1 cellular context compared by ENCODE assay signal in genomic region chr1:201648066-201648910, GRCh38.
TF ChIP-seq lines count a peak whose summit lies in the region.

No MANE protein-coding gene starts in this region.

TF ChIP-seq in HEK293, 187 proteins besides CTCF, POLR2A, EP300 and RAD21 (continued from another document and continues in another):
- TF ChIP-seq TSHZ1 (tag by site-specific recombination; IDR thresholded peaks at IDR 0.05; ENCODE audit: borderline replicate concordance) (no peak), BCL6B (tag by site-specific recombination; IDR thresholded peaks at IDR 0.05) (no peak), ZNF175 (tag by site-specific recombination; IDR thresholded peaks at IDR 0.05) (no peak), ZNF184 (tag by site-specific recombination; IDR thresholded peaks at IDR 0.05) (no peak), PBX3 (CRISPR knock-in tag; IDR thresholded peaks at IDR 0.05) (0 out of 2 replicates have a peak, but pooled peaks have one; percentile 29), ZFP37 (tag by site-specific recombination; IDR thresholded peaks at IDR 0.05) (no peak), ZNF174 (tag by site-specific recombination; IDR thresholded peaks at IDR 0.05) (no peak), ZNF24 (tag by site-specific recombination; IDR thresholded peaks at IDR 0.05) (no peak), ZNF324 (tag by site-specific recombination; IDR thresholded peaks at IDR 0.05) (no peak), ZNF48 (tag by site-specific recombination; IDR thresholded peaks at IDR 0.05) (no peak), ZNF23 (tag by site-specific recombination; IDR thresholded peaks at IDR 0.05; ENCODE audit: borderline replicate concordance) (no peak), ZFP3 (tag by site-specific recombination; IDR thresholded peaks at IDR 0.05; ENCODE audit: low read depth) (no peak), ZNF791 (tag by site-specific recombination; IDR thresholded peaks at IDR 0.05) (no peak), ZNF596 (tag by site-specific recombination; IDR thresholded peaks at IDR 0.05) (no peak), ZNF768 (tag by site-specific recombination; IDR thresholded peaks at IDR 0.05) (no peak), ZFP41 (tag by site-specific recombination; IDR thresholded peaks at IDR 0.05; ENCODE audit: borderline replicate concordance) (no peak), ZNF664 (tag by site-specific recombination; IDR thresholded peaks at IDR 0.05) (no peak), ZNF10 (tag by site-specific recombination; IDR thresholded peaks at IDR 0.05) (no peak; the same call in 1 of the 2 replicates), ZNF274 (IDR thresholded peaks at IDR 0.05; ENCODE audit: low read length) (no peak), ZNF274 (tag by site-specific recombination; IDR thresholded peaks at IDR 0.05; ENCODE audit: borderline replicate concordance) (no peak), MYNN (tag by site-specific recombination; IDR thresholded peaks at IDR 0.05; ENCODE audit: borderline replicate concordance) (no peak), REST (tag by site-specific recombination; IDR thresholded peaks at IDR 0.05) (no peak), ZNF211 (tag by site-specific recombination; IDR thresholded peaks at IDR 0.05; ENCODE audit: low read depth) (no peak), ZNF146 (tag by site-specific recombination; IDR thresholded peaks at IDR 0.05) (no peak), ZBTB26 (tag by site-specific recombination; optimal IDR thresholded peaks at IDR 0.05) (peak; percentile 74), ZBTB10 (tag by site-specific recombination; IDR thresholded peaks at IDR 0.05) (no peak), ZNF76 (tag by site-specific recombination; IDR thresholded peaks at IDR 0.05; ENCODE audit: borderline replicate concordance, low read depth) (peak; percentile 51), ZNF157 (tag by site-specific recombination; IDR thresholded peaks at IDR 0.05) (no peak), YY1 (tag by site-specific recombination; IDR thresholded peaks at IDR 0.05) (no peak), ELK4 (IDR thresholded peaks at IDR 0.05; ENCODE audit: borderline replicate concordance, low read depth, low read length) (no peak), ZNF391 (tag by site-specific recombination; IDR thresholded peaks at IDR 0.05; ENCODE audit: borderline replicate concordance, low read depth) (no peak), ZNF394 (tag by site-specific recombination; IDR thresholded peaks at IDR 0.05; ENCODE audit: borderline replicate concordance) (no peak), ZNF549 (tag by site-specific recombination; IDR thresholded peaks at IDR 0.05) (no peak), ZSCAN18 (tag by site-specific recombination; IDR thresholded peaks at IDR 0.05) (no peak), KLF1 (tag by site-specific recombination; IDR thresholded peaks at IDR 0.05) (peak; percentile 46), ZNF677 (tag by site-specific recombination; IDR thresholded peaks at IDR 0.05) (no peak), PRDM4 (tag by site-specific recombination; IDR thresholded peaks at IDR 0.05) (no peak), SCRT1 (tag by site-specific recombination; IDR thresholded peaks at IDR 0.05; ENCODE audit: borderline replicate concordance) (no peak)
